Comparison of ENCODE assay signal across 17 cellular contexts in genomic region chr17:50255766-50256480, GRCh38. TPM values are rescaled to one million over a fixed set of nuclear protein-coding genes. Genes with fewer than 3 reads are reported as not detected.
"Had no signal": no experiment of that assay in that cellular context is flagged by ENCODE, and none has a peak within 500 bp of the region (broad histone marks: within the 10 kb centered on the region; RNA-seq: fewer than 3 reads in every experiment).

No MANE protein-coding gene starts in this region.

- H3K4me2 ChIP-seq: smooth muscle cell had no signal

- H3K27me3 ChIP-seq: adrenal gland, colonic mucosa, right lobe of liver had no signal

- H3K9me3 ChIP-seq: adrenal gland, colonic mucosa, esophagus squamous epithelium, right lobe of liver had no signal

- H3K4me3 ChIP-seq: adrenal gland, colonic mucosa, esophagus squamous epithelium, right lobe of liver, smooth muscle cell had no signal

- ATAC-seq: activated T-helper 17 cell treated with anti-CD3 and anti-CD28 coated beads, Interleukin-2, amount 50 U/mL, for 72 hours; natural killer cell; right lobe of liver; stimulated activated naive CD8-positive, alpha-beta T cell treated with anti-CD3 and anti-CD28 coated beads, Interleukin-15, Interleukin-2, amounts not matched to agents 100 U/mL and 50 U/mL, for 24 hours had no signal

- H3K27ac ChIP-seq: adrenal gland, colonic mucosa, esophagus squamous epithelium, right lobe of liver had no signal

- DNase-seq: activated naive CD4-positive, alpha-beta T cell treated with anti-CD3 and anti-CD28 coated beads, Interleukin-2, amount 50 U/mL, for 16 hours; central memory CD4-positive, alpha-beta T cell; colonic mucosa; esophagus squamous epithelium; kidney glomerular epithelial cell; mesenchymal stem cell; natural killer cell; right lobe of liver; stimulated activated naive CD8-positive, alpha-beta T cell treated with anti-CD3 and anti-CD28 coated beads, Interleukin-15, Interleukin-2, amounts not matched to agents 100 U/mL and 50 U/mL, for 24 hours; T-helper 9 cell; trophoblast cell had no signal

- H3K36me3 ChIP-seq: adrenal gland, colonic mucosa, esophagus squamous epithelium, right lobe of liver had no signal

- FAIRE-seq: endothelial cell of umbilical vein had no signal

- H3K4me1 ChIP-seq: adrenal gland, colonic mucosa, right lobe of liver had no signal

RNA-seq across cellular contexts. Expression of gene TMEM92, which starts 18.3 kb away (rescaled TPM):
- total RNA-seq: adrenal gland, endothelial cell of umbilical vein, fibroblast of villous mesenchyme, natural killer cell, pulmonary artery endothelial cell had no signal
